In genomic region chr18:12296087-12296403, GRCh38 we compare ENCODE assay signal across 15 cellular contexts. TPM values are rescaled to one million over a fixed set of nuclear protein-coding genes. Genes with fewer than 3 reads are reported as not detected.
DNase-seq lines count a peak whose midpoint lies in the region; ATAC-seq and TF ChIP-seq lines count a peak whose summit lies in the region.
"Had no signal": no experiment of that assay in that cellular context is flagged by ENCODE, and none has a peak within 500 bp of the region (broad histone marks: within the 10 kb centered on the region; RNA-seq: fewer than 3 reads in every experiment).

No MANE protein-coding gene starts in this region.

- H3K27ac ChIP-seq in HCT116 (ENCODE audit: low read depth, low read length) (no peak overlapping the region), SJSA1 (peak overlapping the region; percentile 44)
- H3K27ac ChIP-seq: coronary artery, lower lobe of right lung, ovary had no signal

- no peak overlapping the region for H3K4me3 ChIP-seq in AG10803 (ENCODE audit: low read length)
- no peak overlapping the region for H3K4me3 ChIP-seq in HCT116 (replicated peaks in 1 of 2; ENCODE audit: low read depth in 1 of 2, low read length in 2 of 2)
- no peak overlapping the region for H3K4me3 ChIP-seq in SJSA1
- H3K4me3 ChIP-seq: coronary artery, lower lobe of right lung, ovary had no signal

- H3K9me3 ChIP-seq in HCT116 (ENCODE audit: control insufficient read depth in 1 of 2, insufficient read depth in 1 of 2, low read depth in 1 of 2, low read length in 2 of 2) (no peaks in the 10 kb centered on the region), SJSA1 (replicated peaks) (no peaks in the 10 kb centered on the region)
- H3K9me3 ChIP-seq: lower lobe of right lung, ovary had no signal

- peak; percentile 27 for DNase-seq in AG10803 (ENCODE audit: low read depth)
- no peak for DNase-seq in HCT116 (ENCODE audit: low read depth, low spot score)
- no peak for DNase-seq in SJSA1 (ENCODE audit: low read depth in 1 of 2, low spot score in 2 of 2)
- no peak for DNase-seq in COR-L47 (lab: John Stamatoyannopoulos, UW)
- DNase-seq in NCI-H2107 (lab: John Stamatoyannopoulos, UW): no peak
- no peak for DNase-seq in CD14-positive monocyte (ENCODE audit: low spot score)
- DNase-seq: activated naive CD4-positive, alpha-beta T cell treated with anti-CD3 and anti-CD28 coated beads for 36 hours; lower lobe of right lung; NCI-H187 treated with DMSO at 0.1 percent for 48 hours; NCI-H510A treated with DMSO at 0.1 percent for 48 hours; ovary; stimulated activated CD4-positive, alpha-beta T cell treated with anti-CD3 and anti-CD28 coated beads, Interleukin-2, amount 100 ng/mL, for 48 hours had no signal

- POLR2A ChIA-PET in HCT116 (lab: Charles Lee): interaction anchor here (1.2 kb wide), 1 partner anchor 11 kb away, joined by 3 read pairs; no protein-coding TSS in a partner anchor

- H3K36me3 ChIP-seq in HCT116 (ENCODE audit: control insufficient read depth in 1 of 2, insufficient read depth in 2 of 2, low read length in 2 of 2): no peaks in the 10 kb centered on the region
- H3K36me3 ChIP-seq in SJSA1: no peaks in the 10 kb centered on the region
- H3K36me3 ChIP-seq: lower lobe of right lung, ovary had no signal

- H3K27me3 ChIP-seq in HCT116 (ENCODE audit: insufficient read depth, low read length) (no peaks in the 10 kb centered on the region), SJSA1 (replicated peaks) (no peaks in the 10 kb centered on the region)
- H3K27me3 ChIP-seq: ovary had no signal

- H3K27me3 Mint-ChIP-seq in CD14-positive monocyte (ENCODE audit: low read depth in 3 of 3): peaks cover 2 to 10% (median 8%) of the 10 kb centered on the region in 3 donors

- TF ChIP-seq POLR2A in HCT116 (IDR thresholded peaks at IDR 0.05; ENCODE audit: borderline replicate concordance, extremely low read depth, insufficient read depth, insufficient read length): no peak

- no peak overlapping the region for H2AFZ ChIP-seq in HCT116 (ENCODE audit: low read depth, low read length, poor library complexity, severe bottlenecking)

- no TSS peak for BruUV-seq in HCT116 (replicated peaks; lab: Mats Ljungman, UMichigan)

- H3K4me2 ChIP-seq in HCT116 (ENCODE audit: low read length): 0 out of 2 replicates have a peak overlapping the region, but pooled peaks have one; percentile 4

- no peaks in the 10 kb centered on the region for H4K20me1 ChIP-seq in HCT116 (ENCODE audit: insufficient read depth)

- intact Hi-C loops in HCT116 (cut with micrococcal nuclease): no loop called here
- intact Hi-C loops in CD14-positive monocyte (cut with micrococcal nuclease): no loop called here

- no peaks in the 10 kb centered on the region for H3K79me2 ChIP-seq in HCT116 (ENCODE audit: insufficient read depth, low read length)

- H3K4me3 Mint-ChIP-seq in CD14-positive monocyte: no peak overlapping the region
- H3K4me3 Mint-ChIP-seq: activated naive CD4-positive, alpha-beta T cell treated with anti-CD3 and anti-CD28 coated beads for 36 hours had no signal

- H3K9me2 ChIP-seq in HCT116 (ENCODE audit: insufficient read depth): no peaks in the 10 kb centered on the region

- no peak overlapping the region for H3K9ac ChIP-seq in HCT116 (ENCODE audit: low read length)

- ATAC-seq in HCT116 (0 out of 2 replicates have a peak, but pooled peaks have one; percentile 46), esophagus mucosa (peak; percentile 59), GM18861 (IDR thresholded peaks at IDR 0.05; ENCODE audit: unreplicated experiment) (no peak)
- ATAC-seq: lower lobe of right lung had no signal

- peaks cover 0 to 14% of the 10 kb centered on the region in 2 experiments; a peak in 1 of 4 replicates for H3K4me1 ChIP-seq in HCT116 (ENCODE audit: control insufficient read depth in 1 of 2, insufficient read depth in 2 of 2, low read length in 2 of 2)
- H3K4me1 ChIP-seq in SJSA1 (replicated peaks): peaks cover 17% of the 10 kb centered on the region
- H3K4me1 ChIP-seq: lower lobe of right lung had no signal

- no peak for TF ChIP-seq RAD21 in HCT116 (IDR thresholded peaks at IDR 0.05; ENCODE audit: low read depth)

- RAD21 ChIA-PET in HCT116 (lab: Charles Lee; ENCODE audit: low non-redundant PET in 1 of 2, low total read pairs in 2 of 2, uncharacterized antibody in 2 of 2, unreplicated experiment in 2 of 2): no interaction called here

- no peak for TF ChIP-seq CTCF in AG10803 (conservative IDR thresholded peaks at IDR 0.05; ENCODE audit: low read length)
- TF ChIP-seq CTCF in HCT116 (IDR thresholded peaks at IDR 0.05 in 2 of 3, conservative IDR thresholded peaks at IDR 0.05 in 1 of 3; ENCODE audit: borderline replicate concordance in 1 of 3, insufficient read depth in 1 of 3, low read depth in 2 of 3, low read length in 2 of 3): no peak
- no peak for TF ChIP-seq CTCF in CD14-positive monocyte (IDR thresholded peaks at IDR 0.05)

- no peaks in the 10 kb centered on the region for H3K36me3 Mint-ChIP-seq in CD14-positive monocyte

- H3K27ac Mint-ChIP-seq in CD14-positive monocyte: no peak overlapping the region
- H3K27ac Mint-ChIP-seq: activated naive CD4-positive, alpha-beta T cell treated with anti-CD3 and anti-CD28 coated beads for 36 hours had no signal

- CTCF ChIA-PET in HCT116 (lab: Charles Lee): interaction anchor here (1.0 to 1.2 kb wide), 3 partner anchors 9 to 32 kb away, joined by 3 read pairs; no protein-coding TSS in a partner anchor

- H3K4me1 Mint-ChIP-seq in CD14-positive monocyte: no peaks in the 10 kb centered on the region

- peaks cover 0 to 9% (median 5%) of the 10 kb centered on the region in 7 donors for H3K9me3 Mint-ChIP-seq in CD14-positive monocyte
- H3K9me3 Mint-ChIP-seq: activated naive CD4-positive, alpha-beta T cell treated with anti-CD3 and anti-CD28 coated beads for 36 hours had no signal

TF ChIP-seq in HCT116, 20 proteins besides CTCF, POLR2A, EP300 and RAD21 (continues in another document):
- TF ChIP-seq FOSL1 (IDR thresholded peaks at IDR 0.05; ENCODE audit: low read depth) (no peak), YY1 (IDR thresholded peaks at IDR 0.05; ENCODE audit: extremely low read depth, insufficient replicate concordance, low read depth, low read length) (no peak), EZH2phosphoT487 (IDR thresholded peaks at IDR 0.05; ENCODE audit: borderline replicate concordance) (no peak), CEBPB (IDR thresholded peaks at IDR 0.05; ENCODE audit: low read depth) (no peak), ATF3 (IDR thresholded peaks at IDR 0.05) (no peak), SP1 (IDR thresholded peaks at IDR 0.05; ENCODE audit: low read depth) (no peak), MAX (IDR thresholded peaks at IDR 0.05) (no peak), ZFX (IDR thresholded peaks at IDR 0.05) (no peak), SRF (IDR thresholded peaks at IDR 0.05; ENCODE audit: low read depth) (no peak), REST (IDR thresholded peaks at IDR 0.05; ENCODE audit: low read depth) (no peak)

RNA-seq across cellular contexts. Expression of gene TUBB6, which starts 12.0 kb away (rescaled TPM):
- 87.4 TPM for total RNA-seq in HCT116 (2021; ENCODE audit: unreplicated experiment)
- 153 and 183 TPM in 2 replicates for polyA plus RNA-seq in HCT116 (2012)
- total RNA-seq in SJSA1 (2014; rRNA removed; shearing (Covaris generic)): 501 and 738 TPM in 2 replicates
- 201 TPM for total RNA-seq in esophagus mucosa
- 10 to 100 TPM; 15.8 to 27.6 TPM for polyA plus RNA-seq in CD14-positive monocyte

RNA-seq across cellular contexts. Expression of gene CIDEA, which starts 41.9 kb away (rescaled TPM):
- total RNA-seq in HCT116 (2021; ENCODE audit: unreplicated experiment) (not detected), esophagus mucosa (0.80 TPM)
- not detected in 2 replicates for polyA plus RNA-seq in HCT116 (2012)
- not detected in 2 replicates for total RNA-seq in SJSA1 (2014; rRNA removed; shearing (Covaris generic))
- not detected for polyA plus RNA-seq in CD14-positive monocyte
- total RNA-seq: activated naive CD4-positive, alpha-beta T cell treated with anti-CD3 and anti-CD28 coated beads for 36 hours; lower lobe of right lung; ovary had no signal
